In genomic region chr17:41059276-41060051, GRCh38 we compare ENCODE assay signal across 16 cellular contexts. TPM values are rescaled to one million over a fixed set of nuclear protein-coding genes. Genes with fewer than 3 reads are reported as not detected.
DNase-seq lines count a peak whose midpoint lies in the region; TF ChIP-seq lines count a peak whose summit lies in the region.
"Not testable (repeated sequence)": the region's sequence is repeated elsewhere in the genome, so short reads cannot be mapped to it uniquely, and the experiment has no call there.
"Had no signal": no experiment of that assay in that cellular context is flagged by ENCODE, and none has a peak within 500 bp of the region (broad histone marks: within the 10 kb centered on the region; RNA-seq: fewer than 3 reads in every experiment).

No MANE protein-coding gene starts in this region.

- H3K27ac ChIP-seq in GM23248 (peak overlapping the region; percentile 85), SJSA1 (peak overlapping the region; percentile 97), mammary epithelial cell (ENCODE audit: insufficient read depth, low read depth, low read length) (peak overlapping the region; percentile 47), mesenchymal stem cell (ENCODE audit: low read length, poor library complexity, severe bottlenecking) (peak overlapping the region; percentile 87)
- not testable (repeated sequence) for H3K27ac ChIP-seq in Karpas-422 (ENCODE audit: low read length)

- not testable (repeated sequence) for TF ChIP-seq CTCF in AG09309 (IDR thresholded peaks at IDR 0.05; ENCODE audit: control insufficient read depth, insufficient read depth, low read depth, low read length, missing control alignments); mammary epithelial cell (conservative IDR thresholded peaks at IDR 0.05 in 1 of 2, IDR thresholded peaks at IDR 0.05 in 1 of 2; ENCODE audit: extremely low read depth in 1 of 2, insufficient read depth in 1 of 2, low read depth in 1 of 2, low read length in 2 of 2); fibroblast of the aortic adventitia (IDR thresholded peaks at IDR 0.05; ENCODE audit: insufficient read depth, low read length)

- H2BK12ac ChIP-seq in mesenchymal stem cell (ENCODE audit: low read length in 2 of 2), result not testable (repeated sequence)

- H3K9ac ChIP-seq in GM23248, result peak overlapping the region; percentile 18; the same call in 1 of the 2 replicates
- not testable (repeated sequence) for H3K9ac ChIP-seq in Karpas-422 (ENCODE audit: low read length); mammary epithelial cell (ENCODE audit: insufficient read depth, low read length); mesenchymal stem cell (ENCODE audit: low read length)

- intact Hi-C loops in mammary epithelial cell (cut with micrococcal nuclease), result loop anchor here (1.0 to 10.0 kb wide), 7 partner anchors 39 to 595 kb away; partner anchors contain the start of gene KRTAP4-8

- not testable (repeated sequence) for H3K79me1 ChIP-seq in mesenchymal stem cell (replicated peaks; ENCODE audit: low read length, poor library complexity, severe bottlenecking)

- H2AK5ac ChIP-seq in mesenchymal stem cell (ENCODE audit: low read length, severe bottlenecking), result not testable (repeated sequence)

- H3K9me2 ChIP-seq in GM23248 (ENCODE audit: insufficient read depth); Karpas-422 (replicated peaks; ENCODE audit: insufficient read depth, low read length): not testable (repeated sequence)

- CTCF ChIA-PET in mammary epithelial cell (lab: Charles Lee; ENCODE audit: low non-redundant PET), result interaction anchor here (0.5 to 0.7 kb wide), 2 partner anchors 489 to 490 kb away, joined by 3 read pairs; no protein-coding TSS in a partner anchor

- WGBS in GM23248 (ENCODE audit: low coverage in 1 of 2, low lambda C conversion rate in 2 of 2, missing lambda C conversion rate in 2 of 2), 2 experiments, result 48 to 57% methylated on average over 8 to 10 of the region's 31 CpGs
- 74% methylated on average over 8 of the region's 31 CpGs for WGBS in mammary epithelial cell (ENCODE audit: low coverage, missing lambda C conversion rate)
- 26% methylated on average over 5 of the region's 31 CpGs for WGBS in mesenchymal stem cell

- not testable (repeated sequence) for H3K23ac ChIP-seq in mesenchymal stem cell (ENCODE audit: low read length in 2 of 2)

- not testable (repeated sequence) for H2AFZ ChIP-seq in GM23248; Karpas-422 (ENCODE audit: low read length); mammary epithelial cell (ENCODE audit: low read depth, low read length); mesenchymal stem cell (ENCODE audit: low read depth, low read length)

- H2BK5ac ChIP-seq in mesenchymal stem cell (ENCODE audit: low read depth, low read length, poor library complexity, severe bottlenecking), result peak overlapping the region; percentile 5

- not testable (repeated sequence) for H3K4ac ChIP-seq in mesenchymal stem cell (ENCODE audit: low read depth in 1 of 2, low read length in 2 of 2)

- H3K4me1 ChIP-seq in GM23248 (ENCODE audit: insufficient read depth), result peaks cover 50% of the 10 kb centered on the region
- H3K4me1 ChIP-seq in Karpas-422 (ENCODE audit: low read length); mesenchymal stem cell (ENCODE audit: control insufficient read depth, insufficient read depth, low read depth, low read length): not testable (repeated sequence)
- peaks cover 61% of the 10 kb centered on the region for H3K4me1 ChIP-seq in SJSA1 (replicated peaks)
- peaks cover 33% of the 10 kb centered on the region for H3K4me1 ChIP-seq in mammary epithelial cell (ENCODE audit: insufficient read depth, low read length)

- not testable (repeated sequence) for H3K27me3 ChIP-seq in GM23248 (replicated peaks; ENCODE audit: insufficient read depth); Karpas-422 (ENCODE audit: low read length); SJSA1 (replicated peaks); mammary epithelial cell (ENCODE audit: insufficient read depth, low read length); mesenchymal stem cell (ENCODE audit: control insufficient read depth in 1 of 2, insufficient read depth in 1 of 2, low read length in 2 of 2)

- not testable (repeated sequence) for H3K79me2 ChIP-seq in GM23248 (ENCODE audit: insufficient read depth); Karpas-422 (ENCODE audit: low read length); mammary epithelial cell (ENCODE audit: insufficient read depth, low read length)

- peak overlapping the region; percentile 19 for H3K4me2 ChIP-seq in GM23248 (ENCODE audit: unreplicated experiment)
- H3K4me2 ChIP-seq in Karpas-422 (ENCODE audit: low read depth, low read length, poor library complexity, severe bottlenecking); mammary epithelial cell (ENCODE audit: insufficient read depth, low read depth, low read length); mesenchymal stem cell (ENCODE audit: low read length, poor library complexity, severe bottlenecking): not testable (repeated sequence)

- H3K9me3 ChIP-seq in GM23248 (ENCODE audit: low read depth); Karpas-422 (ENCODE audit: low read length); SJSA1 (replicated peaks); mammary epithelial cell (replicated peaks; ENCODE audit: insufficient read depth, low read length); mesenchymal stem cell (ENCODE audit: control insufficient read depth, low read length): not testable (repeated sequence)

- in situ Hi-C loops in GM23248 (cut with MboI); mammary epithelial cell (cut with MboI; ENCODE audit: low sequenced_read_pairs in 2 of 2): not testable (repeated sequence)

- TSS peak; percentile 83 for BruUV-seq in mammary epithelial cell (replicated peaks; lab: Mats Ljungman, UMichigan)

- not testable (repeated sequence) for H3K36me3 ChIP-seq in GM23248 (ENCODE audit: low read depth); Karpas-422 (ENCODE audit: insufficient read depth, low read length); SJSA1; mammary epithelial cell (ENCODE audit: insufficient read depth, low read length); mesenchymal stem cell (ENCODE audit: control insufficient read depth in 1 of 2, insufficient read depth in 2 of 2, low read depth in 1 of 2, low read length in 2 of 2)

- not testable (repeated sequence) for H4K91ac ChIP-seq in mesenchymal stem cell (ENCODE audit: low read length)

- not testable (repeated sequence) for H3K4me3 ChIP-seq in AG09309 (ENCODE audit: control insufficient read depth, low read depth, low read length); GM23248; Karpas-422 (ENCODE audit: low read length); SJSA1; mammary epithelial cell (replicated peaks in 1 of 3; ENCODE audit: insufficient read depth in 1 of 3, low read depth in 2 of 3, low read length in 3 of 3); fibroblast of the aortic adventitia (ENCODE audit: low read depth, low read length); mesenchymal stem cell (ENCODE audit: insufficient read depth in 1 of 2, low read depth in 1 of 2, low read length in 2 of 2)

- H3K14ac ChIP-seq in mesenchymal stem cell (ENCODE audit: low read length in 2 of 2), result not testable (repeated sequence)

- peak; percentile 90 for DNase-seq in AG09309 (ENCODE audit: low read depth)
- DNase-seq in GM23248, result peak; percentile 92
- peak; percentile 26 for DNase-seq in Karpas-422
- DNase-seq in SJSA1 (ENCODE audit: low read depth in 1 of 2, low spot score in 2 of 2), result peak; percentile 47 to 95
- peak; percentile 62 for DNase-seq in mammary epithelial cell
- peak; percentile 78 for DNase-seq in fibroblast of the aortic adventitia (ENCODE audit: low read depth)
- peak; percentile 84 for DNase-seq in mesenchymal stem cell
- peak; percentile 73 for DNase-seq in stromal cell of bone marrow (ENCODE audit: low read depth)

- H3F3A ChIP-seq in GM23248 (ENCODE audit: insufficient read depth), result peaks cover 62% of the 10 kb centered on the region

- H4K8ac ChIP-seq in mesenchymal stem cell (ENCODE audit: low read length), result not testable (repeated sequence)

- not testable (repeated sequence) for H2BK15ac ChIP-seq in mesenchymal stem cell (ENCODE audit: low read depth, poor library complexity, severe bottlenecking)

- dilution Hi-C loops in mammary epithelial cell (cut with HindIII; ENCODE audit: low sequenced_read_pairs), result not testable (repeated sequence)

- H2BK120ac ChIP-seq in mesenchymal stem cell (ENCODE audit: low read depth, low read length), result not testable (repeated sequence)

- not testable (repeated sequence) for H4K20me1 ChIP-seq in GM23248 (ENCODE audit: insufficient read depth); Karpas-422 (ENCODE audit: insufficient read depth, low read depth, low read length); mammary epithelial cell (ENCODE audit: insufficient read depth, low read length)

- not testable (repeated sequence) for H3K18ac ChIP-seq in mesenchymal stem cell (ENCODE audit: low read depth in 1 of 2, low read length in 2 of 2)

RNA-seq across cellular contexts. Expression of gene KRTAP2-3, which starts 0.5 kb away (rescaled TPM):
- 0.38 and 13.4 TPM in 2 replicates for total RNA-seq in GM23248 (2014; rRNA removed; shearing (Covaris generic))
- polyA plus RNA-seq in GM23248 (2016; fragmentation: Nextera tagmentation; extraction: Ambion mirVana) (54.3 and 55.2 TPM in 2 replicates), mammary epithelial cell (4.5 TPM)
- total RNA-seq in Karpas-422 (2014; rRNA removed; shearing (Covaris generic); ENCODE audit: low replicate concordance), result not detected in 2 replicates
- not detected in 2 replicates for total RNA-seq in SJSA1 (2014; rRNA removed; shearing (Covaris generic))
- total RNA-seq in mammary epithelial cell (10 to 100 TPM in 1 of 2 donors, 1 to 10 TPM in 1; 4.8 to 27.5 TPM), fibroblast of the aortic adventitia (ENCODE audit: low replicate concordance) (not detected in 2 replicates)
- 1.3 TPM for polyA minus RNA-seq in mammary epithelial cell
- polyA plus RNA-seq in mesenchymal stem cell (2013, experiment 1 of 2), result 0.33 TPM
- 0.18 TPM for polyA plus RNA-seq in mesenchymal stem cell (2013, experiment 2 of 2)
- total RNA-seq: activated CD8-positive, alpha-beta memory T cell treated with anti-CD3 and anti-CD28 coated beads for 36 hours; activated naive CD4-positive, alpha-beta T cell treated with anti-CD3 and anti-CD28 coated beads, Interleukin-2, amount 50 U/mL, for 72 hours; cardiac muscle cell; esophagus squamous epithelium; mucosa of gallbladder; occipital lobe; tibial nerve had no signal
- polyA plus RNA-seq: cardiac muscle cell had no signal

RNA-seq across cellular contexts. Expression of gene KRTAP2-2, which starts 4.4 kb away (rescaled TPM):
- total RNA-seq in GM23248 (2014; rRNA removed; shearing (Covaris generic)), result not detected in 2 replicates
- polyA plus RNA-seq in GM23248 (2016; fragmentation: Nextera tagmentation; extraction: Ambion mirVana) (0.51 and 0.74 TPM in 2 replicates), mammary epithelial cell (not detected)
- total RNA-seq in Karpas-422 (2014; rRNA removed; shearing (Covaris generic); ENCODE audit: low replicate concordance), result not detected in 2 replicates
- not detected in 2 replicates for total RNA-seq in SJSA1 (2014; rRNA removed; shearing (Covaris generic))
- total RNA-seq in mammary epithelial cell (not detected), fibroblast of the aortic adventitia (ENCODE audit: low replicate concordance) (not detected in 2 replicates)
- polyA minus RNA-seq in mammary epithelial cell, result not detected
- polyA plus RNA-seq in mesenchymal stem cell (2013, experiment 1 of 2), result not detected
- not detected for polyA plus RNA-seq in mesenchymal stem cell (2013, experiment 2 of 2)
- total RNA-seq: activated CD8-positive, alpha-beta memory T cell treated with anti-CD3 and anti-CD28 coated beads for 36 hours; activated naive CD4-positive, alpha-beta T cell treated with anti-CD3 and anti-CD28 coated beads, Interleukin-2, amount 50 U/mL, for 72 hours; cardiac muscle cell; esophagus squamous epithelium; left lung; mucosa of gallbladder; occipital lobe; tibial nerve had no signal
- polyA plus RNA-seq: cardiac muscle cell had no signal

RNA-seq across cellular contexts. Expression of gene KRTAP2-4, which starts 6.2 kb away (rescaled TPM):
- total RNA-seq in GM23248 (2014; rRNA removed; shearing (Covaris generic)), result not detected in 2 replicates
- polyA plus RNA-seq in GM23248 (2016; fragmentation: Nextera tagmentation; extraction: Ambion mirVana) (not detected in 2 replicates), mammary epithelial cell (not detected)
- not detected in 2 replicates for total RNA-seq in Karpas-422 (2014; rRNA removed; shearing (Covaris generic); ENCODE audit: low replicate concordance)
- total RNA-seq in SJSA1 (2014; rRNA removed; shearing (Covaris generic)), result not detected in 2 replicates
- total RNA-seq in mammary epithelial cell (not detected), fibroblast of the aortic adventitia (ENCODE audit: low replicate concordance) (not detected in 2 replicates)
- polyA minus RNA-seq in mammary epithelial cell, result not detected
- polyA plus RNA-seq in mesenchymal stem cell (2013, experiment 1 of 2), result not detected
- polyA plus RNA-seq in mesenchymal stem cell (2013, experiment 2 of 2), result not detected
- total RNA-seq: activated CD8-positive, alpha-beta memory T cell treated with anti-CD3 and anti-CD28 coated beads for 36 hours; activated naive CD4-positive, alpha-beta T cell treated with anti-CD3 and anti-CD28 coated beads, Interleukin-2, amount 50 U/mL, for 72 hours; cardiac muscle cell; esophagus squamous epithelium; left lung; mucosa of gallbladder; occipital lobe; tibial nerve had no signal
- polyA plus RNA-seq: cardiac muscle cell had no signal

RNA-seq across cellular contexts. Expression of gene KRTAP2-1, which starts 12.3 kb away (rescaled TPM):
- not detected in 2 replicates for total RNA-seq in GM23248 (2014; rRNA removed; shearing (Covaris generic))
- polyA plus RNA-seq in GM23248 (2016; fragmentation: Nextera tagmentation; extraction: Ambion mirVana) (not detected in 2 replicates), mammary epithelial cell (not detected)
- not detected in 2 replicates for total RNA-seq in Karpas-422 (2014; rRNA removed; shearing (Covaris generic); ENCODE audit: low replicate concordance)
- total RNA-seq in SJSA1 (2014; rRNA removed; shearing (Covaris generic)), result not detected in 2 replicates
- total RNA-seq in mammary epithelial cell (not detected), fibroblast of the aortic adventitia (ENCODE audit: low replicate concordance) (not detected in 2 replicates)
- polyA minus RNA-seq in mammary epithelial cell, result not detected
- polyA plus RNA-seq in mesenchymal stem cell (2013, experiment 1 of 2), result not detected
- polyA plus RNA-seq in mesenchymal stem cell (2013, experiment 2 of 2), result not detected
- total RNA-seq: activated CD8-positive, alpha-beta memory T cell treated with anti-CD3 and anti-CD28 coated beads for 36 hours; activated naive CD4-positive, alpha-beta T cell treated with anti-CD3 and anti-CD28 coated beads, Interleukin-2, amount 50 U/mL, for 72 hours; cardiac muscle cell; esophagus squamous epithelium; left lung; mucosa of gallbladder; occipital lobe; tibial nerve had no signal
- polyA plus RNA-seq: cardiac muscle cell had no signal

RNA-seq across cellular contexts. Expression of gene KRTAP1-1, which starts 18.2 kb away (rescaled TPM):
- 1.6 and 4.2 TPM in 2 replicates for total RNA-seq in GM23248 (2014; rRNA removed; shearing (Covaris generic))
- polyA plus RNA-seq in GM23248 (2016; fragmentation: Nextera tagmentation; extraction: Ambion mirVana) (2.6 and 3.3 TPM in 2 replicates), mammary epithelial cell (not detected)
- not detected in 2 replicates for total RNA-seq in Karpas-422 (2014; rRNA removed; shearing (Covaris generic); ENCODE audit: low replicate concordance)
- total RNA-seq in SJSA1 (2014; rRNA removed; shearing (Covaris generic)), result not detected in 2 replicates
- total RNA-seq in mammary epithelial cell (not detected), fibroblast of the aortic adventitia (ENCODE audit: low replicate concordance) (not detected in 2 replicates)
- not detected for polyA minus RNA-seq in mammary epithelial cell
- not detected for polyA plus RNA-seq in mesenchymal stem cell (2013, experiment 1 of 2)
- polyA plus RNA-seq in mesenchymal stem cell (2013, experiment 2 of 2), result not detected
- total RNA-seq: activated CD8-positive, alpha-beta memory T cell treated with anti-CD3 and anti-CD28 coated beads for 36 hours; activated naive CD4-positive, alpha-beta T cell treated with anti-CD3 and anti-CD28 coated beads, Interleukin-2, amount 50 U/mL, for 72 hours; cardiac muscle cell; esophagus squamous epithelium; left lung; mucosa of gallbladder; occipital lobe; tibial nerve had no signal
- polyA plus RNA-seq: cardiac muscle cell had no signal

Comparison
In these comparisons a context has a peak if more than half of its experiments do, and no peak if none do; other contexts are left out.
1. DNase-seq: peak in every context shown above with its lines; median percentile 92 in GM23248; 90 in AG09309; 84 in mesenchymal stem cell; 78 in fibroblast of the aortic adventitia; 73 in stromal cell of bone marrow; 71 in SJSA1; 62 in mammary epithelial cell; 26 in Karpas-422.